ENCODE assay signal across 1 cellular context in the genomic region with DNA sequence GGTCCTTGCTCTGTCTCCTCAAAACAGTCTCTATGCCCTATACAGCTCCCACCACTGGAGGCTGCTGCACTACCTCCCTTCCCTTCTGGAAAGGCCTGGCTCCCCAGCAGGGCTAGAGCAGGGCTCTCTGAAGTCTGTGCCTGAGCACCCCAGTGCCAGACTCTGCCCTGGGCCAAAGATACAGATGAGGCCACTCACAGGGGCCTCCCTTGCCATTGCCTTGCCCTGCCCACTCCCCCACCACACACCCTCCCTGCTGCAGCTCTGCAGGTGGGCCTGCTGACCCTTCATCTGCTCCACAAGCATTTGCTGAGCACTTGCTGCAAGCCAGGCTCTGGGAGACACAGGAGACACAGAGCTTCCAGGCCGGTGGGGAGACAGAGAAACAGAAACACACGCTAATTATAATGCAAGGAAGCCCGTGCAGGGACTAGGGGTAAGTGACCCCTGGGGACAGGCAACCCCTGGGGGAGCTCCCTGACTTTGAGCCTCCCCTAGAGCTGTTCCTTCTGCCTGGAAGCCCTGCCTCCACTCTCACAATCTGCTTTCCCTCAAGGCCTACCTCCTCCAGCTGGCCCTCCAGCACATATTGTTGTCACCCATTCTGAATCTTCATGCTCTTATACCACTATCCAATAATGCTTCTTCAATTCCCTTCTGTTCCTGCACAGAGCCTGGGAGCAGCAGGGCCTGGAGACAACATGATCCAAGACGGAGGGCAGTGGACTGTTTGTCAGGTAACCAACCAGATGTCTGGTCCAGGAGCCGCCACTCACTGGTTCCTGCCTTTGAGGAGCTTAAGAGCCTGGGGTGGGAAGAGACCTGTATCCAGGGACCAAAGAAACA.
TF ChIP-seq lines count a peak whose summit lies in the region.

No MANE protein-coding gene starts in this region.

TF ChIP-seq in H1, 55 proteins besides CTCF, POLR2A, EP300 and RAD21:
- TF ChIP-seq ASH2L (IDR thresholded peaks at IDR 0.05; ENCODE audit: low read length) (peak; percentile 29), TBP (IDR thresholded peaks at IDR 0.05; ENCODE audit: low read depth, low read length) (no peak)
